Comparison of ENCODE assay signal across 15 cellular contexts in genomic region chr2:88129313-88129959, GRCh38. TPM values are rescaled to one million over a fixed set of nuclear protein-coding genes. Genes with fewer than 3 reads are reported as not detected.
A peak's percentile ranks its signal among the peaks of the same experiment; 100 is the strongest.
DNase-seq lines count a peak whose midpoint lies in the region; ATAC-seq and TF ChIP-seq lines count a peak whose summit lies in the region.
"Had no signal": no experiment of that assay in that cellular context is flagged by ENCODE, and none has a peak within 500 bp of the region (broad histone marks: within the 10 kb centered on the region; RNA-seq: fewer than 3 reads in every experiment).

No MANE protein-coding gene starts in this region.

- peak overlapping the region; percentile 17 for H3K27ac Mint-ChIP-seq in central memory CD8-positive, alpha-beta T cell (ENCODE audit: low read depth)
- H3K27ac Mint-ChIP-seq in naive thymus-derived CD4-positive, alpha-beta T cell: no peak overlapping the region
- H3K27ac Mint-ChIP-seq: CD4-positive, alpha-beta memory T cell had no signal

- no peak overlapping the region for H2AFZ ChIP-seq in hepatocyte

- no peak for TF ChIP-seq POLR2A in tibial nerve (IDR thresholded peaks at IDR 0.05)

- H3K4me1 ChIP-seq in hepatocyte (ENCODE audit: insufficient read depth): peaks cover 35% of the 10 kb centered on the region
- no peaks in the 10 kb centered on the region for H3K4me1 ChIP-seq in naive thymus-derived CD4-positive, alpha-beta T cell (ENCODE audit: control insufficient read depth in 2 of 2, insufficient read depth in 2 of 2, low read length in 2 of 2)
- H3K4me1 ChIP-seq in tibial nerve: no peaks in the 10 kb centered on the region
- H3K4me1 ChIP-seq: BE2C had no signal

- H3K36me3 ChIP-seq in hepatocyte (replicated peaks; ENCODE audit: insufficient read depth, low read depth): no peaks in the 10 kb centered on the region
- no peaks in the 10 kb centered on the region for H3K36me3 ChIP-seq in naive thymus-derived CD4-positive, alpha-beta T cell (ENCODE audit: control insufficient read depth in 2 of 3, insufficient read depth in 3 of 3, low read length in 3 of 3)
- no peaks in the 10 kb centered on the region for H3K36me3 ChIP-seq in tibial nerve
- H3K36me3 ChIP-seq: BE2C had no signal

- CTCF ChIA-PET in naive thymus-derived CD4-positive, alpha-beta T cell (lab: Charles Lee): interaction anchor here (0.6 kb wide), 1 partner anchor 31 kb away, joined by 4 read pairs; no protein-coding TSS in a partner anchor

- H3K27me3 ChIP-seq in hepatocyte: no peaks in the 10 kb centered on the region
- no peaks in the 10 kb centered on the region for H3K27me3 ChIP-seq in naive thymus-derived CD4-positive, alpha-beta T cell (ENCODE audit: control insufficient read depth in 2 of 2, insufficient read depth in 2 of 2, low read length in 2 of 2)
- no peaks in the 10 kb centered on the region for H3K27me3 ChIP-seq in tibial nerve
- H3K27me3 ChIP-seq: BE2C had no signal

- POLR2A ChIA-PET in naive thymus-derived CD4-positive, alpha-beta T cell (lab: Charles Lee): no interaction called here

- peaks cover 2% of the 10 kb centered on the region for H3K79me2 ChIP-seq in hepatocyte

- H3K27me3 Mint-ChIP-seq in central memory CD8-positive, alpha-beta T cell: peaks cover 64% of the 10 kb centered on the region
- H3K27me3 Mint-ChIP-seq in naive thymus-derived CD4-positive, alpha-beta T cell: peaks cover 0 to 11% (median 6%) of the 10 kb centered on the region in 5 donors

- H3K9me3 ChIP-seq in hepatocyte (ENCODE audit: low read depth): no peaks in the 10 kb centered on the region
- no peaks in the 10 kb centered on the region for H3K9me3 ChIP-seq in naive thymus-derived CD4-positive, alpha-beta T cell (ENCODE audit: control insufficient read depth in 2 of 3, low read length in 3 of 3)
- H3K9me3 ChIP-seq in tibial nerve: no peaks in the 10 kb centered on the region
- H3K9me3 ChIP-seq: BE2C had no signal

- TF ChIP-seq CTCF in hepatocyte (IDR thresholded peaks at IDR 0.05; ENCODE audit: poor library complexity) (no peak), tibial nerve (IDR thresholded peaks at IDR 0.05) (no peak)

- H3K9me3 Mint-ChIP-seq in central memory CD8-positive, alpha-beta T cell: no peaks in the 10 kb centered on the region
- H3K9me3 Mint-ChIP-seq in naive thymus-derived CD4-positive, alpha-beta T cell: no peaks in the 10 kb centered on the region
- H3K9me3 Mint-ChIP-seq: CD4-positive, alpha-beta memory T cell; H9 had no signal

- TF ChIP-seq EP300 in tibial nerve (IDR thresholded peaks at IDR 0.05): no peak

- peaks cover 5% of the 10 kb centered on the region for H4K20me1 ChIP-seq in hepatocyte (ENCODE audit: insufficient read depth, poor library complexity, severe bottlenecking)

- intact Hi-C loops in naive thymus-derived CD4-positive, alpha-beta T cell (cut with micrococcal nuclease): no loop called here

- WGBS in hepatocyte (ENCODE audit: low lambda C conversion rate, missing lambda C conversion rate): 94% methylated on average over 7 of the region's 7 CpGs
- WGBS in tibial nerve, 2 donors: 89 to 90% methylated on average over 7 of the region's 7 CpGs

- peak overlapping the region; percentile 91 for H3K27ac ChIP-seq in hepatocyte
- H3K27ac ChIP-seq in naive thymus-derived CD4-positive, alpha-beta T cell (ENCODE audit: low read depth, low read length): no peak overlapping the region
- H3K27ac ChIP-seq in tibial nerve: peak overlapping the region in 1 of 4 donors; percentile 34
- H3K27ac ChIP-seq: C4-2B had no signal

- H3K36me3 Mint-ChIP-seq in central memory CD8-positive, alpha-beta T cell (ENCODE audit: insufficient read depth): peaks cover 2% of the 10 kb centered on the region
- H3K36me3 Mint-ChIP-seq in naive thymus-derived CD4-positive, alpha-beta T cell: no peaks in the 10 kb centered on the region
- H3K36me3 Mint-ChIP-seq: CD4-positive, alpha-beta memory T cell had no signal

- no peaks in the 10 kb centered on the region for H3K9me2 ChIP-seq in hepatocyte (replicated peaks; ENCODE audit: insufficient read depth)

- no peak for DNase-seq in central memory CD8-positive, alpha-beta T cell (ENCODE audit: low spot score in 2 of 2)
- DNase-seq in hepatocyte (ENCODE audit: low spot score): no peak
- DNase-seq in naive thymus-derived CD4-positive, alpha-beta T cell: no peak
- no peak for DNase-seq in AG08396 (ENCODE audit: low spot score)
- DNase-seq in tibial nerve (ENCODE audit: low spot score in 2 of 2): no peak
- no peak for DNase-seq in dermis blood vessel endothelial cell
- DNase-seq in NCI-H345 treated with DMSO at 0.1 percent for 48 hours (lab: John Stamatoyannopoulos, UW; ENCODE audit: unreplicated experiment): no peak
- DNase-seq: BE2C; CD4-positive, alpha-beta memory T cell; DND-41; GDM1; GOT3; H9 had no signal

- H3K4me3 ChIP-seq in hepatocyte (no peak overlapping the region), tibial nerve (no peak overlapping the region)
- H3K4me3 ChIP-seq in naive thymus-derived CD4-positive, alpha-beta T cell (ENCODE audit: low read length): no peak overlapping the region

- no peaks in the 10 kb centered on the region for H3K4me1 Mint-ChIP-seq in central memory CD8-positive, alpha-beta T cell
- H3K4me1 Mint-ChIP-seq in naive thymus-derived CD4-positive, alpha-beta T cell: peaks cover 0 to 3% (median 0%) of the 10 kb centered on the region in 7 donors
- H3K4me1 Mint-ChIP-seq: CD4-positive, alpha-beta memory T cell had no signal

- H3K4me2 ChIP-seq in hepatocyte: no peak overlapping the region

- ATAC-seq in central memory CD8-positive, alpha-beta T cell (replicated peaks; ENCODE audit: extremely low read depth, poor library complexity, severe bottlenecking): no peak
- peak; percentile 14 for ATAC-seq in naive thymus-derived CD4-positive, alpha-beta T cell

- no peak overlapping the region for H3K4me3 Mint-ChIP-seq in central memory CD8-positive, alpha-beta T cell
- H3K4me3 Mint-ChIP-seq in naive thymus-derived CD4-positive, alpha-beta T cell: no peak overlapping the region
- H3K4me3 Mint-ChIP-seq: CD4-positive, alpha-beta memory T cell; H9 had no signal

RNA-seq across cellular contexts. Expression of gene FABP1, which starts 1.6 kb away (rescaled TPM):
- total RNA-seq in hepatocyte (165 and 244 TPM in 2 replicates), tibial nerve (not detected), dermis blood vessel endothelial cell (not detected in 2 replicates)
- 763 and 780 TPM in 2 replicates for polyA plus RNA-seq in hepatocyte
- total RNA-seq in naive thymus-derived CD4-positive, alpha-beta T cell: not detected
- polyA plus RNA-seq in naive thymus-derived CD4-positive, alpha-beta T cell: not detected
- total RNA-seq: CD4-positive, alpha-beta memory T cell; H9; HT-29 had no signal
- polyA plus RNA-seq: CD4-positive, alpha-beta memory T cell had no signal

RNA-seq across cellular contexts. Expression of gene THNSL2, which starts 40.7 kb away (rescaled TPM):
- total RNA-seq in hepatocyte (4.8 and 7.1 TPM in 2 replicates), tibial nerve (10 to 100 TPM; 11.4 to 36.3 (median 33.9) TPM), dermis blood vessel endothelial cell (under 0.01 and 0.14 TPM in 2 replicates)
- polyA plus RNA-seq in hepatocyte: 3.7 and 7.1 TPM in 2 replicates
- 1 to 10 TPM in 3 of 5 experiments, under 1 TPM in 2; 0.19 to 4.7 (median 1.0) TPM for total RNA-seq in naive thymus-derived CD4-positive, alpha-beta T cell
- 1 to 10 TPM in 1 of 2 donors, under 1 TPM in 1; 0.49 to 1.4 TPM for polyA plus RNA-seq in naive thymus-derived CD4-positive, alpha-beta T cell

Comparison
In these comparisons a context has a peak if more than half of its experiments do, and no peak if none do; other contexts are left out.
1. RNA of gene FABP1, which starts 1.6 kb away (total RNA-seq): 165 to 244 TPM in hepatocyte; not detected in naive thymus-derived CD4-positive, alpha-beta T cell, not detected in tibial nerve and not detected in dermis blood vessel endothelial cell; every median in the first group is over 100 times any median in the second.